ENCODE assay signal across 1 cellular context in genomic region chr17:82830249-82830661, GRCh38.
TF ChIP-seq lines count a peak whose summit lies in the region.

No MANE protein-coding gene starts in this region.

TF ChIP-seq in HepG2, 621 proteins besides CTCF, POLR2A, EP300 and RAD21 (continued from another document):
- no peak for TF ChIP-seq ZNF468 (CRISPR knock-in tag; IDR thresholded peaks at IDR 0.05)
- TF ChIP-seq, protein P1, sequence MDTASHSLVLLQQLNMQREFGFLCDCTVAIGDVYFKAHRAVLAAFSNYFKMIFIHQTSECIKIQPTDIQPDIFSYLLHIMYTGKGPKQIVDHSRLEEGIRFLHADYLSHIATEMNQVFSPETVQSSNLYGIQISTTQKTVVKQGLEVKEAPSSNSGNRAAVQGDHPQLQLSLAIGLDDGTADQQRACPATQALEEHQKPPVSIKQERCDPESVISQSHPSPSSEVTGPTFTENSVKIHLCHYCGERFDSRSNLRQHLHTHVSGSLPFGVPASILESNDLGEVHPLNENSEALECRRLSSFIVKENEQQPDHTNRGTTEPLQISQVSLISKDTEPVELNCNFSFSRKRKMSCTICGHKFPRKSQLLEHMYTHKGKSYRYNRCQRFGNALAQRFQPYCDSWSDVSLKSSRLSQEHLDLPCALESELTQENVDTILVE (CRISPR knock-in tag; IDR thresholded peaks at IDR 0.05), result no peak
- peak; percentile 43; the same call in 1 of the 2 replicates for TF ChIP-seq EED (CRISPR knock-in tag; IDR thresholded peaks at IDR 0.05)
